ENCODE assay signal across 12 cellular contexts in the genomic region with DNA sequence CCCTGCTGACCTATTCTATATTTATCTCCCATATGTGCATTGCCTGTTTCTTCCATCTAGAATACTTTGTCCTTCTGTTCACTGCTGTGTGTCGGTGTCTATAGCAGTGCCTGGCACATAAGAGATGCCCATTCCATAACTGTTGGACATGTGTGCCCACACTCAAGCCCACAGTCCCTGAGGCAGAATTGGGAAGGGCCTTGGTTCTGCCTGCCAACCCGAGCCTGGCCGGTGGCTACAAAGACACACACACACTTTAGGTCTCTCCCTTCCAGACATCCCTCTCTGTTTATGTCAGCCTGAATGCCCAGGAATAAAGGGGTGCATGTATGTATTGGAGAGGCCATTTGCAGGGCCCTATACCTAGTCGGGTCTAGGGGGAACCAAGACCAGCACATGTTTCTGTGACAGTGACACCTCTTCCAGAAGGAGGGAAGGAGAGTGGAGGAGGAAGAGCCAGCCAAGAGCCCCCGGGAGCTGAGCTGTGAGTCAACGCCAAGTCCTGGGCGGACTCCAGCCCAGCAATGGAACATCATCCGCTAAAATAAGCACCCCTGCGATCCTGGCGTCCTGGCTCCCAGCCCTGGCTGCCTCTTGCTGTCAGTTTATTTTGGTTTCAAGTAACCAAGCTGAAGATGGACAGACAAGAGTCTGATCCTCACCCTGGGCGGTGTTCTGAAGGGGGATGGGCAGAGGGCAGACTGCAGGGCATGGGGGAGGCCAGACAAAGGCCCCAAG. TPM values are rescaled to one million over a fixed set of nuclear protein-coding genes. Genes with fewer than 3 reads are reported as not detected.
DNase-seq lines count a peak whose midpoint lies in the region; ATAC-seq and TF ChIP-seq lines count a peak whose summit lies in the region.
"Had no signal": no experiment of that assay in that cellular context is flagged by ENCODE, and none has a peak within 500 bp of the region (broad histone marks: within the 10 kb centered on the region; RNA-seq: fewer than 3 reads in every experiment).

No MANE protein-coding gene starts in this region.

- H3K4me1 Mint-ChIP-seq in activated T-cell treated with anti-CD3 and anti-CD28 coated beads, Interleukin-2, amount 50 U/mL, for 24 hours (ENCODE audit: low read depth), result peaks cover 76% of the 10 kb centered on the region
- H3K4me1 Mint-ChIP-seq in activated T-cell treated with anti-CD3 and anti-CD28 coated beads, Interleukin-2, amount 50 U/mL, for 4 hours (ENCODE audit: low read depth), result peaks cover 47% of the 10 kb centered on the region

- no peak for TF ChIP-seq CTCF in mucosa of descending colon (IDR thresholded peaks at IDR 0.05)
- no peak for TF ChIP-seq CTCF in transverse colon (IDR thresholded peaks at IDR 0.05)

- intact Hi-C loops in mucosa of descending colon (cut with DNase I, micrococcal nuclease) (no loop called here), transverse colon (cut with DNase I; ENCODE audit: low total_unique reads) (no loop called here)

- peak overlapping the region; percentile 57 to 91 (median 82) for H3K27ac ChIP-seq in transverse colon

- DNase-seq in activated T-cell treated with anti-CD3 and anti-CD28 coated beads, Interleukin-2, amount 50 U/mL, for 24 hours, result no peak
- DNase-seq in activated T-cell treated with anti-CD3 and anti-CD28 coated beads, Interleukin-2, amount 50 U/mL, for 4 hours, result no peak
- DNase-seq in cerebellar cortex (ENCODE audit: low spot score) (peak; percentile 92), mucosa of descending colon (no peak), transverse colon (peak; percentile 60), NCI-H2227 treated with DMSO at 0.1 percent for 48 hours (lab: John Stamatoyannopoulos, UW) (no peak), COR-L47 (lab: John Stamatoyannopoulos, UW) (no peak)
- DNase-seq: DND-41; naive thymus-derived CD4-positive, alpha-beta T cell; NCI-H524 treated with DMSO at 0.1 percent for 48 hours; SK-N-SH had no signal

- no peaks in the 10 kb centered on the region for H3K9me3 ChIP-seq in mucosa of descending colon
- no peaks in the 10 kb centered on the region for H3K9me3 ChIP-seq in transverse colon
- H3K9me3 ChIP-seq: SK-N-SH had no signal

- H3K4me3 ChIP-seq in mucosa of descending colon (no peak overlapping the region), transverse colon (no peak overlapping the region)

- H3K4me3 Mint-ChIP-seq in activated T-cell treated with anti-CD3 and anti-CD28 coated beads, Interleukin-2, amount 50 U/mL, for 24 hours, result no peak overlapping the region
- H3K4me3 Mint-ChIP-seq in activated T-cell treated with anti-CD3 and anti-CD28 coated beads, Interleukin-2, amount 50 U/mL, for 4 hours, result no peak overlapping the region

- no peaks in the 10 kb centered on the region for H3K27me3 ChIP-seq in transverse colon

- peaks cover 17% of the 10 kb centered on the region for H3K9me3 Mint-ChIP-seq in activated T-cell treated with anti-CD3 and anti-CD28 coated beads, Interleukin-2, amount 50 U/mL, for 24 hours
- peaks cover 15% of the 10 kb centered on the region for H3K9me3 Mint-ChIP-seq in activated T-cell treated with anti-CD3 and anti-CD28 coated beads, Interleukin-2, amount 50 U/mL, for 4 hours

- in situ Hi-C loops in transverse colon (cut with MboI; ENCODE audit: low pct_ligation_motif_present in 1 of 4, low pct_unique_long_range_greater_than_20kb in 1 of 4, low sequenced_read_pairs in 3 of 4), result no loop called here

- ATAC-seq in activated T-cell treated with anti-CD3 and anti-CD28 coated beads, Interleukin-2, amount 50 U/mL, for 4 hours, result no peak
- ATAC-seq in mucosa of descending colon, result peak; percentile 4
- no peak for ATAC-seq in GM21825 (IDR thresholded peaks at IDR 0.05; ENCODE audit: unreplicated experiment)
- ATAC-seq: naive thymus-derived CD4-positive, alpha-beta T cell had no signal

- H3K27me3 Mint-ChIP-seq in activated T-cell treated with anti-CD3 and anti-CD28 coated beads, Interleukin-2, amount 50 U/mL, for 24 hours, result no peaks in the 10 kb centered on the region
- H3K27me3 Mint-ChIP-seq in activated T-cell treated with anti-CD3 and anti-CD28 coated beads, Interleukin-2, amount 50 U/mL, for 4 hours (ENCODE audit: low read depth), result peaks cover 5% of the 10 kb centered on the region

- no peak for TF ChIP-seq POLR2A in transverse colon (IDR thresholded peaks at IDR 0.05)

- H3K4me1 ChIP-seq in mucosa of descending colon (ENCODE audit: low read depth) (no peaks in the 10 kb centered on the region), transverse colon (peaks cover 12 to 28% (median 26%) of the 10 kb centered on the region in 4 donors)

- H3K36me3 ChIP-seq in mucosa of descending colon (ENCODE audit: low read depth) (no peaks in the 10 kb centered on the region), transverse colon (no peaks in the 10 kb centered on the region)

- TF ChIP-seq EP300 in transverse colon (IDR thresholded peaks at IDR 0.05; ENCODE audit: low read depth), result no peak

- WGBS in transverse colon (ENCODE audit: low coverage in 1 of 2), 2 donors, result 33 to 64% methylated on average over 1 to 11 of the region's 11 CpGs

- peaks cover 37% of the 10 kb centered on the region for H3K36me3 Mint-ChIP-seq in activated T-cell treated with anti-CD3 and anti-CD28 coated beads, Interleukin-2, amount 50 U/mL, for 24 hours (ENCODE audit: low read depth)
- peaks cover 7% of the 10 kb centered on the region for H3K36me3 Mint-ChIP-seq in activated T-cell treated with anti-CD3 and anti-CD28 coated beads, Interleukin-2, amount 50 U/mL, for 4 hours (ENCODE audit: insufficient read depth)

- peak overlapping the region; percentile 98 for H3K27ac Mint-ChIP-seq in activated T-cell treated with anti-CD3 and anti-CD28 coated beads, Interleukin-2, amount 50 U/mL, for 24 hours

RNA-seq across cellular contexts. Expression of a gene that starts 4.3 kb away (rescaled TPM):
- total RNA-seq in activated T-cell treated with anti-CD3 and anti-CD28 coated beads, Interleukin-2, amount 50 U/mL, for 4 hours, result 1 to 10 TPM; 8.2 to 9.9 (median 9.8) TPM
- 10 to 100 TPM in 1 of 3 donors, 1 to 10 TPM in 2; 5.2 to 89.1 (median 8.8) TPM for total RNA-seq in mucosa of descending colon
- 10 to 100 TPM; 22.1 to 35.8 (median 27.9) TPM for total RNA-seq in transverse colon

RNA-seq across cellular contexts. Expression of a gene that starts 16.5 kb away (rescaled TPM):
- total RNA-seq in activated T-cell treated with anti-CD3 and anti-CD28 coated beads, Interleukin-2, amount 50 U/mL, for 4 hours, result under 1 TPM in 1 of 3 donors, not detected in 2; 0.35 TPM
- total RNA-seq in mucosa of descending colon, result not detected
- total RNA-seq in transverse colon, result not detected
- total RNA-seq: naive thymus-derived CD4-positive, alpha-beta T cell had no signal

RNA-seq across cellular contexts. Expression of a gene that starts 45.5 kb away (rescaled TPM):
- under 1 TPM; 0.50 to 0.54 (median 0.53) TPM for total RNA-seq in activated T-cell treated with anti-CD3 and anti-CD28 coated beads, Interleukin-2, amount 50 U/mL, for 4 hours
- total RNA-seq in mucosa of descending colon (1 to 10 TPM; 1.3 to 3.5 (median 1.4) TPM), transverse colon (1 to 10 TPM in 2 of 4 donors, not detected in 2; 2.6 to 2.7 TPM)

RNA-seq across cellular contexts. Expression of a gene that starts 53.5 kb away (rescaled TPM):
- total RNA-seq in activated T-cell treated with anti-CD3 and anti-CD28 coated beads, Interleukin-2, amount 50 U/mL, for 4 hours, result not detected
- not detected for total RNA-seq in mucosa of descending colon
- total RNA-seq in transverse colon, result not detected
- total RNA-seq: naive thymus-derived CD4-positive, alpha-beta T cell had no signal

Comparison
In these comparisons a context has a peak if more than half of its experiments do, and no peak if none do; other contexts are left out.
1. DNase-seq: peak in cerebellar cortex (single experiment) and transverse colon (single experiment); none in activated T-cell treated with anti-CD3 and anti-CD28 coated beads, Interleukin-2, amount 50 U/mL, for 24 hours (single experiment), activated T-cell treated with anti-CD3 and anti-CD28 coated beads, Interleukin-2, amount 50 U/mL, for 4 hours (single experiment), mucosa of descending colon (0 of 3), NCI-H2227 treated with DMSO at 0.1 percent for 48 hours (single experiment) and COR-L47 (single experiment).